16 cellular contexts compared by ENCODE assay signal in the genomic region with DNA sequence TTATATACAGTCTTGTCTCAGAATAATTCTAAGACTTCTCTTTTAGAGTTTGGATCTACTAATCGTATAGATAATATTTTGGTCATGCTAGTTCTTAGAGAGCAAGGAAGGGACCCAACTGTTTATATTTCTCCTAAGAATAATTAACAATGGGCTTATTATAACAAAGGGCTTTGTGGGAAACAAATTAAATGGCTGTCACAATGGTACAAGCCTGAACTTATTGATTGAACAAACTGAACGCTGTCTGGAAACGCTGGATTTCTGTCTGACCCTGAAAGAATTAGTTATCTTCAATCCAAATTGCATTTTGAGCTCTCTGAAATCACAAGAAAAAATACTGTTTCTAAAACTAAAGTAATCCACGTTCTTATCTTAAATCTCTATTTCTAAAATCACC. TPM values are rescaled to one million over a fixed set of nuclear protein-coding genes. Genes with fewer than 3 reads are reported as not detected.
DNase-seq lines count a peak whose midpoint lies in the region; ATAC-seq and FAIRE-seq lines count a peak whose summit lies in the region.
"Had no signal": no experiment of that assay in that cellular context is flagged by ENCODE, and none has a peak within 500 bp of the region (broad histone marks: within the 10 kb centered on the region; RNA-seq: fewer than 3 reads in every experiment).

No MANE protein-coding gene starts in this region.

- DNase-seq in Ammon's horn (ENCODE audit: low spot score), result peak; percentile 37
- peak in 1 of 2 donors; percentile 4 for DNase-seq in frontal cortex (ENCODE audit: low spot score in 2 of 2)
- DNase-seq in midbrain (lab: John Stamatoyannopoulos, UW), result peak; percentile 31
- peak; percentile 51 for DNase-seq in retina
- no peak for DNase-seq in stimulated activated CD4-positive, alpha-beta T cell treated with anti-CD3 and anti-CD28 coated beads, Interleukin-12 subunit alpha, Interleukin-12 subunit beta, amount 100 ng/mL, for 4 hours
- DNase-seq in NCI-H69 (lab: John Stamatoyannopoulos, UW), result no peak
- DNase-seq: 8988T; AML-193; CD4-positive, CD25-positive, alpha-beta regulatory T cell; DMS53; GF-D8; H9 had no signal

- no peak for ATAC-seq in HG03135 (IDR thresholded peaks at IDR 0.05; ENCODE audit: unreplicated experiment)
- ATAC-seq in GM19467 (IDR thresholded peaks at IDR 0.05; ENCODE audit: unreplicated experiment), result no peak
- ATAC-seq: GM23338 had no signal

- FAIRE-seq in frontal cortex (lab: Jason Lieb, UNC), result peak; percentile 21
- FAIRE-seq: GM18507 had no signal

RNA-seq across cellular contexts. Expression of gene CSTF2T, which starts 56.8 kb away (rescaled TPM):
- 47.7 TPM for total RNA-seq in frontal cortex

Comparison
In these comparisons a context has a peak if more than half of its experiments do, and no peak if none do; other contexts are left out.
1. DNase-seq: peak in Ammon's horn (single experiment), midbrain (single experiment) and retina (single experiment); none in stimulated activated CD4-positive, alpha-beta T cell treated with anti-CD3 and anti-CD28 coated beads, Interleukin-12 subunit alpha, Interleukin-12 subunit beta, amount 100 ng/mL, for 4 hours (single experiment) and NCI-H69 (single experiment).